ENCODE assay signal across 21 cellular contexts in genomic region chr4:151719935-151720334, GRCh38.
"Had no signal": no experiment of that assay in that cellular context is flagged by ENCODE, and none has a peak within 500 bp of the region (broad histone marks: within the 10 kb centered on the region; RNA-seq: fewer than 3 reads in every experiment).

No MANE protein-coding gene starts in this region.

- H3K27ac Mint-ChIP-seq: activated CD4-positive, alpha-beta memory T cell treated with anti-CD3 and anti-CD28 coated beads, Interleukin-2, amount 10 ng/mL, durations not matched to agents 7 days and 5 days; naive thymus-derived CD4-positive, alpha-beta T cell; stimulated activated effector memory CD8-positive, alpha-beta T cell treated with anti-CD3 and anti-CD28 coated beads, Interleukin-12 subunit alpha, Interleukin-12 subunit beta, amount 100 ng/mL, for 72 hours had no signal

- H3K4me1 ChIP-seq: ascending aorta, pancreas, stomach, upper lobe of left lung had no signal

- H3K27me3 ChIP-seq: ascending aorta, neutrophil, pancreas, stomach, upper lobe of left lung had no signal

- H3K27me3 Mint-ChIP-seq: activated CD4-positive, alpha-beta memory T cell treated with anti-CD3 and anti-CD28 coated beads, Interleukin-2, amount 10 ng/mL, durations not matched to agents 7 days and 5 days; naive thymus-derived CD4-positive, alpha-beta T cell had no signal

- H3K36me3 ChIP-seq: ascending aorta, neutrophil, pancreas had no signal

- H3K9me3 Mint-ChIP-seq: activated CD4-positive, alpha-beta memory T cell treated with anti-CD3 and anti-CD28 coated beads, Interleukin-2, amount 10 ng/mL, durations not matched to agents 7 days and 5 days; activated T-cell treated with anti-CD3 and anti-CD28 coated beads, Interleukin-2, amount 50 U/mL, for 4 hours; endodermal cell; naive thymus-derived CD4-positive, alpha-beta T cell; stimulated activated effector memory CD8-positive, alpha-beta T cell treated with anti-CD3 and anti-CD28 coated beads, Interleukin-12 subunit alpha, Interleukin-12 subunit beta, amount 100 ng/mL, for 72 hours had no signal

- H3K9me3 ChIP-seq: ascending aorta, neutrophil, pancreas, stomach, upper lobe of left lung had no signal

- H3K27ac ChIP-seq: ascending aorta, epithelial cell of prostate, neutrophil, pancreas, stomach, upper lobe of left lung had no signal

- DNase-seq: activated CD4-positive, alpha-beta memory T cell treated with anti-CD3 and anti-CD28 coated beads, Interleukin-2, amount 10 ng/mL, durations not matched to agents 7 days and 5 days; activated CD4-positive, alpha-beta T cell treated with anti-CD3 and anti-CD28 coated beads for 48 hours; activated CD4-positive, CD25-positive, alpha-beta regulatory T cell; activated effector memory CD4-positive, alpha-beta T cell treated with Interleukin-2 at 50 U/mL for 16 hours; activated naive CD4-positive, alpha-beta T cell treated with anti-CD3 and anti-CD28 coated beads, Interleukin-2, amount 50 U/mL, for 16 hours; activated T-cell treated with anti-CD3 and anti-CD28 coated beads, Interleukin-2, amount 50 U/mL, for 4 hours; endodermal cell; foreskin fibroblast; mammary epithelial cell; naive thymus-derived CD4-positive, alpha-beta T cell; pancreas; stimulated activated CD4-positive, alpha-beta T cell treated with anti-CD3 and anti-CD28 coated beads, Interleukin-4, amount 100 ng/mL, for 24 hours; stomach; T1000; upper lobe of left lung had no signal

- H3K36me3 Mint-ChIP-seq: stimulated activated effector memory CD8-positive, alpha-beta T cell treated with anti-CD3 and anti-CD28 coated beads, Interleukin-12 subunit alpha, Interleukin-12 subunit beta, amount 100 ng/mL, for 72 hours had no signal

- H3K4me3 ChIP-seq: ascending aorta, pancreas, stomach, upper lobe of left lung had no signal

- H3K4me3 Mint-ChIP-seq: activated CD4-positive, alpha-beta memory T cell treated with anti-CD3 and anti-CD28 coated beads, Interleukin-2, amount 10 ng/mL, durations not matched to agents 7 days and 5 days; activated T-cell treated with anti-CD3 and anti-CD28 coated beads, Interleukin-2, amount 50 U/mL, for 4 hours; endodermal cell; naive thymus-derived CD4-positive, alpha-beta T cell; stimulated activated effector memory CD8-positive, alpha-beta T cell treated with anti-CD3 and anti-CD28 coated beads, Interleukin-12 subunit alpha, Interleukin-12 subunit beta, amount 100 ng/mL, for 72 hours had no signal

- ATAC-seq: activated T-cell treated with anti-CD3 and anti-CD28 coated beads, Interleukin-2, amount 50 U/mL, for 4 hours; left lobe of liver; naive thymus-derived CD4-positive, alpha-beta T cell; pancreas; sciatic nerve; stimulated activated effector memory CD8-positive, alpha-beta T cell treated with anti-CD3 and anti-CD28 coated beads, Interleukin-12 subunit alpha, Interleukin-12 subunit beta, amount 100 ng/mL, for 72 hours had no signal
